Comparison of ENCODE assay signal across 8 cellular contexts in genomic region chrX:153469811-153470410, GRCh38. TPM values are rescaled to one million over a fixed set of nuclear protein-coding genes. Genes with fewer than 3 reads are reported as not detected.
DNase-seq lines count a peak whose midpoint lies in the region; ATAC-seq and TF ChIP-seq lines count a peak whose summit lies in the region.

No MANE protein-coding gene starts in this region.

- intact Hi-C loops in activated CD8-positive, alpha-beta T cell treated with anti-CD3 and anti-CD28 coated beads for 36 hours (cut with micrococcal nuclease), result loop anchor here (5.0 kb wide), 1 partner anchor 37 kb away; no protein-coding TSS in a partner anchor

- H3K4me3 ChIP-seq in HUES6 (ENCODE audit: low read depth, low read length) (peak overlapping the region; percentile 74), gastroesophageal sphincter (peak overlapping the region; percentile 51 to 69), parathyroid adenoma (ENCODE audit: low read depth, low read length) (peak overlapping the region; percentile 65)

- peak overlapping the region; percentile 81 for H3K4me3 Mint-ChIP-seq in activated CD8-positive, alpha-beta T cell treated with anti-CD3 and anti-CD28 coated beads for 36 hours

- no peak for TF ChIP-seq POLR2A in gastroesophageal sphincter (IDR thresholded peaks at IDR 0.05)

- H3K27me3 ChIP-seq in HUES6 (ENCODE audit: control insufficient read depth, insufficient read depth, low read length), result peaks cover 13% of the 10 kb centered on the region
- no peaks in the 10 kb centered on the region for H3K27me3 ChIP-seq in gastroesophageal sphincter
- no peaks in the 10 kb centered on the region for H3K27me3 ChIP-seq in parathyroid adenoma (ENCODE audit: control insufficient read depth, insufficient read depth, low read length)

- peaks cover 30% of the 10 kb centered on the region; the same call in 1 of the 2 replicates for H3K9me3 ChIP-seq in HUES6 (ENCODE audit: control insufficient read depth, insufficient read depth, low read depth, low read length)
- no peaks in the 10 kb centered on the region for H3K9me3 ChIP-seq in gastroesophageal sphincter
- no peaks in the 10 kb centered on the region for H3K9me3 ChIP-seq in parathyroid adenoma (ENCODE audit: control insufficient read depth, low read length)

- H3K27ac Mint-ChIP-seq in activated CD8-positive, alpha-beta T cell treated with anti-CD3 and anti-CD28 coated beads for 36 hours, result peak overlapping the region; percentile 78

- peak overlapping the region; percentile 86 for H2AFZ ChIP-seq in parathyroid adenoma

- H3K27me3 Mint-ChIP-seq in activated CD8-positive, alpha-beta T cell treated with anti-CD3 and anti-CD28 coated beads for 36 hours, result no peaks in the 10 kb centered on the region

- peaks cover 3% of the 10 kb centered on the region for H3K36me3 Mint-ChIP-seq in activated CD8-positive, alpha-beta T cell treated with anti-CD3 and anti-CD28 coated beads for 36 hours (ENCODE audit: low read depth)

- H3K36me3 ChIP-seq in HUES6 (ENCODE audit: control insufficient read depth, insufficient read depth, low read length) (peaks cover 14% of the 10 kb centered on the region; the same call in 1 of the 2 replicates), gastroesophageal sphincter (peaks cover 0 to 3% of the 10 kb centered on the region in 2 donors), parathyroid adenoma (ENCODE audit: control insufficient read depth, insufficient read depth, low read length) (no peaks in the 10 kb centered on the region)

- H3K4me1 ChIP-seq in HUES6 (ENCODE audit: control insufficient read depth, insufficient read depth, low read length), result peaks cover under 1% of the 10 kb centered on the region; the same call in 1 of the 2 replicates
- peaks cover 0 to 36% (median 3%) of the 10 kb centered on the region in 3 donors for H3K4me1 ChIP-seq in gastroesophageal sphincter
- H3K4me1 ChIP-seq in parathyroid adenoma, result no peaks in the 10 kb centered on the region

- WGBS in gastroesophageal sphincter (ENCODE audit: low coverage in 1 of 2), 2 donors, result 0% methylated on average over 2 of the region's 32 CpGs; no CpG with 5 or more reads in 1 of the 2 donors

- peak; percentile 29 for TF ChIP-seq CTCF in activated CD8-positive, alpha-beta T cell treated with anti-CD3 and anti-CD28 coated beads for 36 hours (IDR thresholded peaks at IDR 0.05)
- TF ChIP-seq CTCF in gastroesophageal sphincter (IDR thresholded peaks at IDR 0.05) (peak in 2 of 4 experiments; percentile 8 to 40), parathyroid adenoma (IDR thresholded peaks at IDR 0.05) (no peak)

- no peak overlapping the region; the same call in 1 of the 2 replicates for H3K27ac ChIP-seq in HUES6 (ENCODE audit: low read depth, low read length)
- H3K27ac ChIP-seq in gastroesophageal sphincter, result peak overlapping the region in 3 of 4 donors; percentile 76 to 83 (median 82)
- peak overlapping the region; percentile 57 for H3K27ac ChIP-seq in parathyroid adenoma

- TF ChIP-seq EP300 in gastroesophageal sphincter (IDR thresholded peaks at IDR 0.05), result no peak

- DNase-seq in DMS79 treated with DMSO at 0.1 percent for 48 hours (lab: John Stamatoyannopoulos, UW) (peak; percentile 45), DMS79 (lab: John Stamatoyannopoulos, UW) (no peak), GM19240 (ENCODE audit: insufficient read length, low spot score) (no peak)
- peak; percentile 48 for DNase-seq in activated CD8-positive, alpha-beta T cell treated with anti-CD3 and anti-CD28 coated beads for 36 hours

- POLR2A ChIA-PET in activated CD8-positive, alpha-beta T cell treated with anti-CD3 and anti-CD28 coated beads for 36 hours (lab: Charles Lee), result interaction anchor here (0.7 kb wide), 1 partner anchor 10 kb away, joined by 3 read pairs; no protein-coding TSS in a partner anchor

- CTCF ChIA-PET in activated CD8-positive, alpha-beta T cell treated with anti-CD3 and anti-CD28 coated beads for 36 hours (lab: Charles Lee), result interaction anchor here (0.6 to 4.2 kb wide), 8 partner anchors 12 to 528 kb away, joined by 3 to 43 read pairs (median 4); no protein-coding TSS in a partner anchor

- H3K9ac ChIP-seq in HUES6 (ENCODE audit: low read length) (peak overlapping the region; percentile 40), parathyroid adenoma (no peak overlapping the region)

- H3K4me2 ChIP-seq in parathyroid adenoma (ENCODE audit: low read length), result peak overlapping the region; percentile 82

- H3K9me3 Mint-ChIP-seq in activated CD8-positive, alpha-beta T cell treated with anti-CD3 and anti-CD28 coated beads for 36 hours, result no peaks in the 10 kb centered on the region

- H3K79me2 ChIP-seq in parathyroid adenoma, result no peaks in the 10 kb centered on the region

- peak; percentile 42 for ATAC-seq in GM21529 (IDR thresholded peaks at IDR 0.05; ENCODE audit: unreplicated experiment)
- peak; percentile 12 for ATAC-seq in activated CD8-positive, alpha-beta T cell treated with anti-CD3 and anti-CD28 coated beads for 36 hours
- peak; percentile 16 for ATAC-seq in gastroesophageal sphincter

- peaks cover 13% of the 10 kb centered on the region for H3K4me1 Mint-ChIP-seq in activated CD8-positive, alpha-beta T cell treated with anti-CD3 and anti-CD28 coated beads for 36 hours (ENCODE audit: low read depth)

RNA-seq across cellular contexts. Expression of gene HAUS7, which starts 0.5 kb away (rescaled TPM):
- total RNA-seq in activated CD8-positive, alpha-beta T cell treated with anti-CD3 and anti-CD28 coated beads for 36 hours, result 10 to 100 TPM; 47.2 to 58.8 TPM
- total RNA-seq in gastroesophageal sphincter, result 10 to 100 TPM; 20.2 to 34.0 (median 28.3) TPM

RNA-seq across cellular contexts. Expression of gene TREX2, which starts 24.1 kb away (rescaled TPM):
- total RNA-seq in activated CD8-positive, alpha-beta T cell treated with anti-CD3 and anti-CD28 coated beads for 36 hours, result 1 to 10 TPM in 1 of 2 experiments, under 1 TPM in 1; 0.78 to 1.4 TPM
- 1 to 10 TPM in 2 of 4 donors, under 1 TPM in 2; 0.42 to 1.6 (median 0.87) TPM for total RNA-seq in gastroesophageal sphincter

RNA-seq across cellular contexts. Expression of gene BGN, which starts 24.9 kb away (rescaled TPM):
- not detected for total RNA-seq in activated CD8-positive, alpha-beta T cell treated with anti-CD3 and anti-CD28 coated beads for 36 hours
- 10 to 100 TPM; 10.4 to 49.4 (median 16.5) TPM for total RNA-seq in gastroesophageal sphincter

RNA-seq across cellular contexts. Expression of gene ATP2B3, which starts 47.5 kb away (rescaled TPM):
- not detected for total RNA-seq in activated CD8-positive, alpha-beta T cell treated with anti-CD3 and anti-CD28 coated beads for 36 hours
- under 1 TPM in 3 of 4 donors, not detected in 1; 0.13 to 0.37 (median 0.31) TPM for total RNA-seq in gastroesophageal sphincter

RNA-seq across cellular contexts. Expression of gene ZFP92, which starts 58.6 kb away (rescaled TPM):
- total RNA-seq in activated CD8-positive, alpha-beta T cell treated with anti-CD3 and anti-CD28 coated beads for 36 hours, result 1 to 10 TPM; 1.2 to 1.3 TPM
- total RNA-seq in gastroesophageal sphincter, result 1 to 10 TPM; 1.5 to 3.8 (median 2.0) TPM

Comparison
In these comparisons a context has a peak if more than half of its experiments do, and no peak if none do; other contexts are left out.
1. DNase-seq: peak in DMS79 treated with DMSO at 0.1 percent for 48 hours (single experiment) and activated CD8-positive, alpha-beta T cell treated with anti-CD3 and anti-CD28 coated beads for 36 hours (single experiment); none in DMS79 (single experiment) and GM19240 (single experiment).
2. RNA of gene BGN, which starts 24.9 kb away (total RNA-seq): 10.4 to 49.4 TPM in gastroesophageal sphincter; not detected in activated CD8-positive, alpha-beta T cell treated with anti-CD3 and anti-CD28 coated beads for 36 hours; every median in the first group is over 10 times any median in the second.
3. Peak in every context shown above with its lines, with median percentiles within 50 percentile points of each other: ATAC-seq and H3K4me3 ChIP-seq.